20 cellular contexts compared by ENCODE assay signal in genomic region chr7:121097577-121097976, GRCh38.
"Had no signal": no experiment of that assay in that cellular context is flagged by ENCODE, and none has a peak within 500 bp of the region (broad histone marks: within the 10 kb centered on the region; RNA-seq: fewer than 3 reads in every experiment).

No MANE protein-coding gene starts in this region.

- H3K27me3 ChIP-seq: adrenal gland, colonic mucosa, heart right ventricle, thyroid gland, uterus had no signal

- DNase-seq: activated B cell treated with CpG ODN at 0.5 μM for 24 hours; activated CD4-positive, alpha-beta T cell treated with anti-CD3 and anti-CD28 coated beads, Interleukin-2, amount 50 U/mL, for 1 hour; activated naive CD4-positive, alpha-beta T cell treated with anti-CD3 and anti-CD28 coated beads, Interleukin-2, amount 10 ng/mL, durations not matched to agents 7 days and 5 days; activated T-cell treated with anti-CD3 and anti-CD28 coated beads for 4 hours; adrenal gland; caudate nucleus; colonic mucosa; effector CD4-positive, alpha-beta T cell; heart right ventricle; mesendoderm; thyroid gland; uterus had no signal

- FAIRE-seq: endothelial cell of umbilical vein, frontal cortex, islet of Langerhans had no signal

- H3K4me2 ChIP-seq: smooth muscle cell had no signal

- H3K79me2 ChIP-seq: parathyroid adenoma had no signal

- H3K4me1 ChIP-seq: adrenal gland, colonic mucosa, parathyroid adenoma, uterus had no signal

- H3K9ac ChIP-seq: parathyroid adenoma had no signal

- H3K4me3 ChIP-seq: adrenal gland, colonic mucosa, heart right ventricle, smooth muscle cell, thyroid gland, uterus had no signal

- H3K27ac ChIP-seq: adrenal gland, colonic mucosa, parathyroid adenoma, thyroid gland, uterus had no signal

- H3K9me3 ChIP-seq: adrenal gland, colonic mucosa, thyroid gland, uterus had no signal

- H3K36me3 ChIP-seq: colonic mucosa, thyroid gland, uterus had no signal

- ATAC-seq: activated T-helper 17 cell treated with anti-CD3 and anti-CD28 coated beads, Interleukin-2, amount 50 U/mL, for 72 hours; left lobe of liver; stimulated activated effector memory CD8-positive, alpha-beta T cell treated with anti-CD3 and anti-CD28 coated beads, Interleukin-12 subunit alpha, Interleukin-12 subunit beta, amount 100 ng/mL, for 72 hours had no signal

- H2AFZ ChIP-seq: parathyroid adenoma had no signal
